Comparison of ENCODE assay signal across 25 cellular contexts in genomic region chr2:48417843-48418838, GRCh38. TPM values are rescaled to one million over a fixed set of nuclear protein-coding genes. Genes with fewer than 3 reads are reported as not detected.
DNase-seq lines count a peak whose midpoint lies in the region; ATAC-seq and TF ChIP-seq lines count a peak whose summit lies in the region.
"Had no signal": no experiment of that assay in that cellular context is flagged by ENCODE, and none has a peak within 500 bp of the region (broad histone marks: within the 10 kb centered on the region; RNA-seq: fewer than 3 reads in every experiment).

No MANE protein-coding gene starts in this region.

- H3K4me3 Mint-ChIP-seq in CD8-positive, alpha-beta T cell, result no peak overlapping the region
- no peak overlapping the region for H3K4me3 Mint-ChIP-seq in neural progenitor cell
- H3K4me3 Mint-ChIP-seq: activated naive CD4-positive, alpha-beta T cell treated with anti-CD3 and anti-CD28 coated beads, Interleukin-2, amount 50 U/mL, for 24 hours; activated T-cell treated with anti-CD3 and anti-CD28 coated beads, Interleukin-2, amount 50 U/mL, for 4 hours; GM23338; HFFc6; immature natural killer cell; T-cell had no signal

- no peak for ATAC-seq in CD8-positive, alpha-beta T cell
- ATAC-seq in HG03354 (IDR thresholded peaks at IDR 0.05; ENCODE audit: poor library complexity, severe bottlenecking, unreplicated experiment), result peak; percentile 29
- no peak for ATAC-seq in GM18511 (IDR thresholded peaks at IDR 0.05; ENCODE audit: unreplicated experiment)
- ATAC-seq: activated T-cell treated with anti-CD3 and anti-CD28 coated beads, Interleukin-2, amount 50 U/mL, for 4 hours; GM23338; T-cell had no signal

- no peaks in the 10 kb centered on the region for H3F3A ChIP-seq in neural progenitor cell (ENCODE audit: low read depth)

- TF ChIP-seq CTCF in CD8-positive, alpha-beta T cell (IDR thresholded peaks at IDR 0.05), result no peak
- TF ChIP-seq CTCF in dorsolateral prefrontal cortex (IDR thresholded peaks at IDR 0.05 in 54 of 56, conservative IDR thresholded peaks at IDR 0.05 in 2 of 56; ENCODE audit: low read depth in 1 of 56, partially characterized antibody in 56 of 56) (no peak), neural progenitor cell (IDR thresholded peaks at IDR 0.05) (no peak), sigmoid colon (IDR thresholded peaks at IDR 0.05) (no peak)

- no peaks in the 10 kb centered on the region for H4K20me1 ChIP-seq in neural progenitor cell (ENCODE audit: low read depth)

- no peaks in the 10 kb centered on the region for H3K27me3 ChIP-seq in CD8-positive, alpha-beta T cell (ENCODE audit: insufficient read depth, low read length)
- H3K27me3 ChIP-seq in dorsolateral prefrontal cortex (no peaks in the 10 kb centered on the region), neural progenitor cell (peaks cover 4% of the 10 kb centered on the region), sigmoid colon (peaks cover 0 to 2% (median 0%) of the 10 kb centered on the region in 3 donors)
- H3K27me3 ChIP-seq: upper lobe of left lung had no signal

- peaks cover 45% of the 10 kb centered on the region for H3K4me1 Mint-ChIP-seq in CD8-positive, alpha-beta T cell (ENCODE audit: low read depth)
- peaks cover 44% of the 10 kb centered on the region for H3K4me1 Mint-ChIP-seq in neural progenitor cell

- no peaks in the 10 kb centered on the region for H3K36me3 Mint-ChIP-seq in CD8-positive, alpha-beta T cell
- no peaks in the 10 kb centered on the region for H3K36me3 Mint-ChIP-seq in neural progenitor cell
- H3K36me3 Mint-ChIP-seq: activated naive CD4-positive, alpha-beta T cell treated with anti-CD3 and anti-CD28 coated beads, Interleukin-2, amount 50 U/mL, for 24 hours; immature natural killer cell; T-cell had no signal

- H2AFZ ChIP-seq in neural progenitor cell (replicated peaks), result no peak overlapping the region

- no peaks in the 10 kb centered on the region for H3K9me3 Mint-ChIP-seq in CD8-positive, alpha-beta T cell
- H3K9me3 Mint-ChIP-seq in neural progenitor cell, result no peaks in the 10 kb centered on the region
- H3K9me3 Mint-ChIP-seq: activated naive CD4-positive, alpha-beta T cell treated with anti-CD3 and anti-CD28 coated beads, Interleukin-2, amount 50 U/mL, for 24 hours; activated T-cell treated with anti-CD3 and anti-CD28 coated beads, Interleukin-2, amount 50 U/mL, for 4 hours; GM23338; HFFc6; immature natural killer cell had no signal

- H3K9me3 ChIP-seq in CD8-positive, alpha-beta T cell (ENCODE audit: low read length), result no peaks in the 10 kb centered on the region
- H3K9me3 ChIP-seq in neural progenitor cell (ENCODE audit: low read depth) (no peaks in the 10 kb centered on the region), sigmoid colon (no peaks in the 10 kb centered on the region)
- H3K9me3 ChIP-seq: upper lobe of left lung had no signal

- intact Hi-C loops in CD8-positive, alpha-beta T cell (cut with DNase I, micrococcal nuclease), result loop anchor here in 1 of 2 experiments (5.0 kb wide), 1 partner anchor 41 kb away; no protein-coding TSS in a partner anchor
- intact Hi-C loops in dorsolateral prefrontal cortex (cut with DNase I), result loop anchor here (2.0 to 5.0 kb wide), 2 partner anchors 76 to 213 kb away; no protein-coding TSS in a partner anchor
- intact Hi-C loops in sigmoid colon (cut with DNase I), result no loop called here

- no peaks in the 10 kb centered on the region for H3K36me3 ChIP-seq in CD8-positive, alpha-beta T cell (ENCODE audit: insufficient read depth, low read length)
- no peaks in the 10 kb centered on the region for H3K36me3 ChIP-seq in neural progenitor cell
- H3K36me3 ChIP-seq in sigmoid colon, result no peaks in the 10 kb centered on the region
- H3K36me3 ChIP-seq: upper lobe of left lung had no signal

- peak overlapping the region; percentile 23 for H3K27ac Mint-ChIP-seq in CD8-positive, alpha-beta T cell
- H3K27ac Mint-ChIP-seq in neural progenitor cell, result peak overlapping the region; percentile 18
- H3K27ac Mint-ChIP-seq: GM23338 had no signal

- no peak for TF ChIP-seq EP300 in sigmoid colon (IDR thresholded peaks at IDR 0.05)

- H3K4me2 ChIP-seq in neural progenitor cell, result no peak overlapping the region
- H3K4me2 ChIP-seq: GM23338 had no signal

- no peaks in the 10 kb centered on the region for H3K79me2 ChIP-seq in neural progenitor cell (ENCODE audit: low read depth)

- H3K27me3 Mint-ChIP-seq in CD8-positive, alpha-beta T cell (ENCODE audit: low read depth), result no peaks in the 10 kb centered on the region
- H3K27me3 Mint-ChIP-seq in neural progenitor cell (ENCODE audit: insufficient read depth, low read depth), result peaks cover 5% of the 10 kb centered on the region
- H3K27me3 Mint-ChIP-seq: activated naive CD4-positive, alpha-beta T cell treated with anti-CD3 and anti-CD28 coated beads, Interleukin-2, amount 50 U/mL, for 24 hours had no signal

- POLR2A ChIA-PET in CD8-positive, alpha-beta T cell (lab: Charles Lee), result interaction anchor here (0.7 kb wide), 1 partner anchor 51 kb away, joined by 3 read pairs; no protein-coding TSS in a partner anchor

- 93 to 96% methylated on average over 2 of the region's 2 CpGs for WGBS in sigmoid colon, 2 donors

- peaks cover 33% of the 10 kb centered on the region for H3K4me1 ChIP-seq in CD8-positive, alpha-beta T cell (ENCODE audit: insufficient read depth, low read length)
- H3K4me1 ChIP-seq in neural progenitor cell, result peaks cover 23% of the 10 kb centered on the region
- H3K4me1 ChIP-seq in sigmoid colon, result peaks cover 0 to 9% (median 6%) of the 10 kb centered on the region in 4 donors

- no peak for TF ChIP-seq POLR2A in sigmoid colon (IDR thresholded peaks at IDR 0.05)

- H3K4me3 ChIP-seq in CD8-positive, alpha-beta T cell (ENCODE audit: low read depth, low read length), result no peak overlapping the region
- H3K4me3 ChIP-seq in dorsolateral prefrontal cortex, result no peak overlapping the region
- H3K4me3 ChIP-seq in neural progenitor cell, result no peak overlapping the region
- H3K4me3 ChIP-seq in sigmoid colon, result no peak overlapping the region
- H3K4me3 ChIP-seq: GM23338, upper lobe of left lung had no signal

- no peak overlapping the region for H3K9ac ChIP-seq in neural progenitor cell

- no peak for DNase-seq in CD8-positive, alpha-beta T cell
- DNase-seq in dorsolateral prefrontal cortex (no peak), neural progenitor cell (ENCODE audit: low spot score) (no peak), cerebellum (ENCODE audit: low spot score) (no peak), sigmoid colon (no peak)
- DNase-seq: activated CD4-positive, alpha-beta T cell treated with anti-CD3 and anti-CD28 coated beads for 1 hour; activated T-cell treated with anti-CD3 and anti-CD28 coated beads, Interleukin-2, amount 50 U/mL, for 4 hours; C1 segment of cervical spinal cord; central memory CD4-positive, alpha-beta T cell; EL; HFFc6; hypothalamus; immature natural killer cell; Kasumi-1; NCI-H510A; occipital lobe; retina; stimulated activated CD4-positive, alpha-beta T cell treated with anti-CD3 and anti-CD28 coated beads, Interleukin-2, amount 100 ng/mL, for 24 hours; T-cell; upper lobe of left lung had no signal

- CTCF ChIA-PET in CD8-positive, alpha-beta T cell (lab: Charles Lee), result interaction anchor here (4.8 kb wide), 1 partner anchor 310 kb away, joined by 38 read pairs; no protein-coding TSS in a partner anchor

- H3K27ac ChIP-seq in CD8-positive, alpha-beta T cell (ENCODE audit: low read depth, low read length), result no peak overlapping the region
- H3K27ac ChIP-seq in dorsolateral prefrontal cortex, result peak overlapping the region in 45 of 59 donors; percentile 1 to 98 (median 69)
- H3K27ac ChIP-seq in neural progenitor cell, result no peak overlapping the region
- no peak overlapping the region for H3K27ac ChIP-seq in sigmoid colon
- H3K27ac ChIP-seq: RWPE1, upper lobe of left lung had no signal

RNA-seq across cellular contexts. Expression of gene PPP1R21, which starts 22.4 kb away (rescaled TPM):
- total RNA-seq in CD8-positive, alpha-beta T cell, result 10 to 100 TPM; 18.5 to 22.6 TPM
- total RNA-seq in dorsolateral prefrontal cortex (10 to 100 TPM; 38.9 to 78.2 (median 60.3) TPM), neural progenitor cell (ENCODE audit: low replicate concordance) (14.1 and 29.1 TPM in 2 replicates), cerebellum (35.0 TPM), sigmoid colon (10 to 100 TPM; 34.4 to 79.2 (median 51.6) TPM)
- 10 to 100 TPM; 16.5 to 27.0 (median 16.9) TPM for polyA plus RNA-seq in sigmoid colon

Comparison
In these comparisons a context has a peak if more than half of its experiments do, and no peak if none do; other contexts are left out.
1. H3K27ac ChIP-seq: peak in dorsolateral prefrontal cortex (45 of 59); none in CD8-positive, alpha-beta T cell (single experiment), neural progenitor cell (single experiment) and sigmoid colon (0 of 4).